ENCODE assay signal across 24 cellular contexts in the genomic region with DNA sequence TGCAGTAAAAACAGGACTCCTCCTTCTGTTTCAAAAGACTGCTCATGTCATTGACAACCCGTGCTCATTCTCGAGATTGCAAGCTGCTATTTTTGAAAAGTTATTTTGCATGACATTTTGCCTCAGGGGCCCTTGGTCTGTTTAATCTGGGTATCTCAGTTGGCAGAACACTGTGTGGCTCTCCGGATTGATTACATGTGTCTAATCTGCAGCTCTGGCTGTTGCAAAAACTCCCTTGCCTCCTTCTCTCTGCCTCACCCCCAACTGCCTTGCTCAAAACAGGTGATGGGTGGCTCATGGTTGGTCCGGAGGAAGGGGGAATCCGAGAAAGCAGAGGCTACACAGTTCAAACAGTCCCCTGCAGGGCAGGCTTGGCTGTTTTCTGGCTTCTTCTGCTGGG. TPM values are rescaled to one million over a fixed set of nuclear protein-coding genes. Genes with fewer than 3 reads are reported as not detected.
DNase-seq lines count a peak whose midpoint lies in the region; ATAC-seq and TF ChIP-seq lines count a peak whose summit lies in the region.
"Had no signal": no experiment of that assay in that cellular context is flagged by ENCODE, and none has a peak within 500 bp of the region (broad histone marks: within the 10 kb centered on the region; RNA-seq: fewer than 3 reads in every experiment).

No MANE protein-coding gene starts in this region.

- no peaks in the 10 kb centered on the region for H3K9me2 ChIP-seq in OCI-LY1 (ENCODE audit: low read depth, low read length)

- WGBS in suprapubic skin: 44% methylated on average over 5 of the region's 5 CpGs

- H3K4me1 Mint-ChIP-seq in T-cell: no peaks in the 10 kb centered on the region

- POLR2A ChIA-PET in T-cell (lab: Charles Lee): no interaction called here

- H3K27me3 ChIP-seq in OCI-LY1 (ENCODE audit: insufficient read depth, low read length) (no peaks in the 10 kb centered on the region), suprapubic skin (no peaks in the 10 kb centered on the region)

- intact Hi-C loops in left cardiac atrium (cut with DNase I): loop anchor here in 1 of 2 donors (10.0 kb wide), 1 partner anchor 47 kb away; no protein-coding TSS in a partner anchor

- TF ChIP-seq POLR2A in suprapubic skin (IDR thresholded peaks at IDR 0.05): no peak

- TF ChIP-seq CTCF in 22Rv1 (IDR thresholded peaks at IDR 0.05) (no peak), OCI-LY1 (IDR thresholded peaks at IDR 0.05; ENCODE audit: low read length) (no peak), suprapubic skin (IDR thresholded peaks at IDR 0.05) (no peak)

- H3K4me3 Mint-ChIP-seq in T-cell: no peak overlapping the region
- H3K4me3 Mint-ChIP-seq: activated T-cell treated with anti-CD3 and anti-CD28 coated beads, Interleukin-2, amount 50 U/mL, for 72 hours; CD4-positive, alpha-beta T cell; immature natural killer cell; natural killer cell; WTC11 had no signal

- H4K20me1 ChIP-seq in OCI-LY1 (ENCODE audit: insufficient read depth, low read length): no peaks in the 10 kb centered on the region

- H3K36me3 Mint-ChIP-seq in T-cell: no peaks in the 10 kb centered on the region
- H3K36me3 Mint-ChIP-seq: immature natural killer cell, natural killer cell, WTC11 had no signal

- no peak overlapping the region for H2AFZ ChIP-seq in OCI-LY1 (ENCODE audit: low read length)

- no peak overlapping the region; the same call in 1 of the 2 replicates for H3K4me2 ChIP-seq in OCI-LY1 (ENCODE audit: low read length)
- H3K4me2 ChIP-seq: A549, smooth muscle cell had no signal

- ATAC-seq in GM19397 (IDR thresholded peaks at IDR 0.05; ENCODE audit: unreplicated experiment): peak; percentile 37
- peak; percentile 63 to 70 for ATAC-seq in left cardiac atrium
- no peak for ATAC-seq in HG02610 (IDR thresholded peaks at IDR 0.05; ENCODE audit: unreplicated experiment)
- ATAC-seq in T-cell (replicated peaks in 1 of 4): no peak
- ATAC-seq: A549; activated T-cell treated with anti-CD3 and anti-CD28 coated beads, Interleukin-2, amount 50 U/mL, for 72 hours; natural killer cell; WTC11 had no signal

- H3K36me3 ChIP-seq in OCI-LY1 (ENCODE audit: insufficient read depth, low read length) (no peaks in the 10 kb centered on the region), suprapubic skin (no peaks in the 10 kb centered on the region)
- H3K36me3 ChIP-seq: tibial artery had no signal

- CTCF ChIA-PET in T-cell (lab: Charles Lee): no interaction called here

- H3K27ac Mint-ChIP-seq in T-cell: no peak overlapping the region
- H3K27ac Mint-ChIP-seq: activated T-cell treated with anti-CD3 and anti-CD28 coated beads, Interleukin-2, amount 50 U/mL, for 72 hours; CD4-positive, alpha-beta T cell; immature natural killer cell; natural killer cell; WTC11 had no signal

- no peak overlapping the region for H3K4me3 ChIP-seq in OCI-LY1 (ENCODE audit: low read depth, low read length, poor library complexity, severe bottlenecking)
- H3K4me3 ChIP-seq in suprapubic skin: no peak overlapping the region
- H3K4me3 ChIP-seq: A549, smooth muscle cell, tibial artery had no signal

- no peaks in the 10 kb centered on the region for H3F3A ChIP-seq in OCI-LY1 (ENCODE audit: insufficient read depth, low read length)

- DNase-seq in left cardiac atrium (peak; percentile 53), H4 (ENCODE audit: low spot score) (no peak), T-cell (no peak), suprapubic skin (ENCODE audit: low spot score in 2 of 2) (no peak)
- DNase-seq: activated T-cell treated with anti-CD3 and anti-CD28 coated beads, Interleukin-2, amount 50 U/mL, for 72 hours; CD4-positive, alpha-beta T cell; DMS53; glutamatergic neuron; immature natural killer cell; Kasumi-1; natural killer cell; NCI-H1105 treated with DMSO at 0.1 percent for 48 hours; NCI-H2107; NCI-H774; posterior cingulate gyrus; T-helper 1 cell; tibial artery had no signal

- H3K9me3 ChIP-seq in OCI-LY1 (ENCODE audit: low read length): no peaks in the 10 kb centered on the region
- no peaks in the 10 kb centered on the region for H3K9me3 ChIP-seq in suprapubic skin
- H3K9me3 ChIP-seq: A549, tibial artery had no signal

- H3K27me3 Mint-ChIP-seq in T-cell: peaks cover 10 to 18% of the 10 kb centered on the region in 2 donors

- H3K4me1 ChIP-seq in OCI-LY1 (ENCODE audit: insufficient read depth, low read length, severe bottlenecking) (peaks cover 36% of the 10 kb centered on the region), suprapubic skin (peaks cover 35% of the 10 kb centered on the region)
- H3K4me1 ChIP-seq: A549, tibial artery had no signal

- no peak for TF ChIP-seq EP300 in suprapubic skin (IDR thresholded peaks at IDR 0.05)

- peak overlapping the region; percentile 59 for H3K27ac ChIP-seq in 22Rv1
- peak overlapping the region; percentile 53 for H3K27ac ChIP-seq in OCI-LY1 (ENCODE audit: low read depth, low read length, poor library complexity, severe bottlenecking)
- H3K27ac ChIP-seq in suprapubic skin: no peak overlapping the region
- H3K27ac ChIP-seq: A549, tibial artery had no signal

- H3K79me2 ChIP-seq in OCI-LY1 (ENCODE audit: insufficient read depth, low read length): no peaks in the 10 kb centered on the region

- H3K9ac ChIP-seq in OCI-LY1 (ENCODE audit: low read length): no peak overlapping the region

- no peaks in the 10 kb centered on the region for H3K9me3 Mint-ChIP-seq in T-cell
- H3K9me3 Mint-ChIP-seq: activated T-cell treated with anti-CD3 and anti-CD28 coated beads, Interleukin-2, amount 50 U/mL, for 72 hours; CD4-positive, alpha-beta T cell; immature natural killer cell; natural killer cell; WTC11 had no signal

RNA-seq across cellular contexts. Expression of gene GINS3, which starts 25.3 kb away (rescaled TPM):
- total RNA-seq in left cardiac atrium (1 to 10 TPM; 5.0 to 5.6 TPM), T-cell (1 to 10 TPM in 4 of 5 donors, under 1 TPM in 1; 0.98 to 1.6 (median 1.3) TPM), suprapubic skin (1 to 10 TPM; 2.6 to 9.6 (median 6.8) TPM)
- 28.1 and 33.9 TPM in 2 replicates for total RNA-seq in H4 (2014; rRNA removed; shearing (Covaris generic))

Comparison
In these comparisons a context has a peak if more than half of its experiments do, and no peak if none do; other contexts are left out.
1. ATAC-seq: peak in GM19397 (single experiment) and left cardiac atrium (2 of 2); none in HG02610 (single experiment) and T-cell (0 of 4).